In genomic region chr15:84980196-84981053, GRCh38 we compare ENCODE assay signal across 1 cellular context.
TF ChIP-seq lines count a peak whose summit lies in the region.

No MANE protein-coding gene starts in this region.

TF ChIP-seq in HepG2, 621 proteins besides CTCF, POLR2A, EP300 and RAD21 (continued from another document and continues in another):
- TF ChIP-seq ZNF318 (CRISPR knock-in tag; IDR thresholded peaks at IDR 0.05), result no peak
- peak; percentile 73 for TF ChIP-seq TGIF2 (CRISPR knock-in tag; IDR thresholded peaks at IDR 0.05)
- peak; percentile 83 for TF ChIP-seq ZMYM4 (CRISPR knock-in tag; IDR thresholded peaks at IDR 0.05)
- TF ChIP-seq ZNF605 (CRISPR knock-in tag; IDR thresholded peaks at IDR 0.05), result peak; percentile 14; the same call in 1 of the 2 replicates
- no peak for TF ChIP-seq ZNF691 (CRISPR knock-in tag; IDR thresholded peaks at IDR 0.05; ENCODE audit: borderline replicate concordance, low read depth)
- TF ChIP-seq SSRP1 (CRISPR knock-in tag; IDR thresholded peaks at IDR 0.05), result no peak
- no peak for TF ChIP-seq FOXP1 (IDR thresholded peaks at IDR 0.05)
- TF ChIP-seq FOXP1 (CRISPR knock-in tag; IDR thresholded peaks at IDR 0.05), result no peak
- peak; percentile 61; the same call in 1 of the 2 replicates for TF ChIP-seq ZBTB7B (CRISPR knock-in tag; IDR thresholded peaks at IDR 0.05)
- peak; percentile 62 for TF ChIP-seq MXD3 (CRISPR knock-in tag; IDR thresholded peaks at IDR 0.05)
- TF ChIP-seq ZNF513 (CRISPR knock-in tag; conservative IDR thresholded peaks at IDR 0.05), result no peak
- peak; percentile 68 for TF ChIP-seq POLR2AphosphoS5 (IDR thresholded peaks at IDR 0.05; ENCODE audit: low read depth, low read length)
- peak; percentile 33; the same call in 1 of the 2 replicates for TF ChIP-seq HMGXB3 (CRISPR knock-in tag; IDR thresholded peaks at IDR 0.05; ENCODE audit: borderline replicate concordance)
- TF ChIP-seq ZNF740 (CRISPR knock-in tag; IDR thresholded peaks at IDR 0.05), result peak; percentile 56; the same call in 1 of the 2 replicates
- no peak for TF ChIP-seq ZNF547 (CRISPR knock-in tag; IDR thresholded peaks at IDR 0.05)
- TF ChIP-seq MLLT10 (CRISPR knock-in tag; IDR thresholded peaks at IDR 0.05), result no peak
- TF ChIP-seq MED13 (CRISPR knock-in tag; IDR thresholded peaks at IDR 0.05), result no peak
- TF ChIP-seq HNF4G (IDR thresholded peaks at IDR 0.05; ENCODE audit: borderline replicate concordance, low read depth, low read length), result peak; percentile 24; the same call in 1 of the 2 replicates
- peak; percentile 51; the same call in 1 of the 2 replicates for TF ChIP-seq HNF4G (CRISPR knock-in tag; IDR thresholded peaks at IDR 0.05; ENCODE audit: borderline replicate concordance, low read depth)
- peak; percentile 77; the same call in 1 of the 2 replicates for TF ChIP-seq ZNF33B (CRISPR knock-in tag; IDR thresholded peaks at IDR 0.05)
- peak; percentile 41; the same call in 1 of the 2 replicates for TF ChIP-seq ZSCAN12 (CRISPR knock-in tag; IDR thresholded peaks at IDR 0.05)
- no peak for TF ChIP-seq ZNF33A (CRISPR knock-in tag; IDR thresholded peaks at IDR 0.05; ENCODE audit: borderline replicate concordance)
- TF ChIP-seq HIVEP1 (CRISPR knock-in tag; IDR thresholded peaks at IDR 0.05), result peak; percentile 55; the same call in 1 of the 2 replicates
- peak; percentile 52; the same call in 1 of the 2 replicates for TF ChIP-seq ZMYM2 (CRISPR knock-in tag; IDR thresholded peaks at IDR 0.05)
- TF ChIP-seq TMF1 (CRISPR knock-in tag; IDR thresholded peaks at IDR 0.05; ENCODE audit: low read depth), result 0 out of 2 replicates have a peak, but pooled peaks have one; percentile 40
- no peak for TF ChIP-seq NONO (IDR thresholded peaks at IDR 0.05)
- peak; percentile 85 for TF ChIP-seq NONO (CRISPR knock-in tag; conservative IDR thresholded peaks at IDR 0.05)
- TF ChIP-seq AHR (CRISPR knock-in tag; IDR thresholded peaks at IDR 0.05), result peak; percentile 25; the same call in 1 of the 2 replicates
- TF ChIP-seq HMG20B (CRISPR knock-in tag; conservative IDR thresholded peaks at IDR 0.05), result peak; percentile 60; the same call in 1 of the 2 replicates
- TF ChIP-seq ZBTB7A (CRISPR knock-in tag; IDR thresholded peaks at IDR 0.05), result 0 out of 2 replicates have a peak, but pooled peaks have one; percentile 40
- TF ChIP-seq ZNF589 (CRISPR knock-in tag; conservative IDR thresholded peaks at IDR 0.05), result peak; percentile 87; the same call in 1 of the 2 replicates
- peak; percentile 58; the same call in 1 of the 2 replicates for TF ChIP-seq BORCS8-MEF2B (CRISPR knock-in tag; IDR thresholded peaks at IDR 0.05)
- TF ChIP-seq ZNF766 (CRISPR knock-in tag; IDR thresholded peaks at IDR 0.05; ENCODE audit: borderline replicate concordance), result 0 out of 2 replicates have a peak, but pooled peaks have one; percentile 20
- peak; percentile 83 for TF ChIP-seq KMT2B (CRISPR knock-in tag; IDR thresholded peaks at IDR 0.05)
- peak; percentile 76 for TF ChIP-seq TEAD3 (CRISPR knock-in tag; optimal IDR thresholded peaks at IDR 0.05; ENCODE audit: borderline replicate concordance)
- TF ChIP-seq RBFOX2 (IDR thresholded peaks at IDR 0.05; ENCODE audit: low read depth, low read length), result peak; percentile 48
- TF ChIP-seq ZNF205 (CRISPR knock-in tag; IDR thresholded peaks at IDR 0.05), result 0 out of 2 replicates have a peak, but pooled peaks have one; percentile 57
- TF ChIP-seq ZBTB20 (CRISPR knock-in tag; IDR thresholded peaks at IDR 0.05; ENCODE audit: borderline replicate concordance, low read depth), result no peak; the same call in 1 of the 2 replicates
- TF ChIP-seq AFF4 (CRISPR knock-in tag; IDR thresholded peaks at IDR 0.05), result no peak
- TF ChIP-seq SP140L (CRISPR knock-in tag; IDR thresholded peaks at IDR 0.05; ENCODE audit: borderline replicate concordance), result peak; percentile 37; the same call in 1 of the 2 replicates
- TF ChIP-seq ZNF350 (CRISPR knock-in tag; IDR thresholded peaks at IDR 0.05; ENCODE audit: borderline replicate concordance, low read depth), result peak; percentile 85; the same call in 1 of the 2 replicates
- peak; percentile 78 for TF ChIP-seq MED1 (CRISPR knock-in tag; IDR thresholded peaks at IDR 0.05)
- peak; percentile 56; the same call in 1 of the 2 replicates for TF ChIP-seq ARNTL (CRISPR knock-in tag; IDR thresholded peaks at IDR 0.05)
- no peak for TF ChIP-seq ZFP36 (IDR thresholded peaks at IDR 0.05; ENCODE audit: borderline replicate concordance, low read depth, low read length, partially characterized antibody)
